Comparison of ENCODE assay signal across 8 cellular contexts in the genomic region with DNA sequence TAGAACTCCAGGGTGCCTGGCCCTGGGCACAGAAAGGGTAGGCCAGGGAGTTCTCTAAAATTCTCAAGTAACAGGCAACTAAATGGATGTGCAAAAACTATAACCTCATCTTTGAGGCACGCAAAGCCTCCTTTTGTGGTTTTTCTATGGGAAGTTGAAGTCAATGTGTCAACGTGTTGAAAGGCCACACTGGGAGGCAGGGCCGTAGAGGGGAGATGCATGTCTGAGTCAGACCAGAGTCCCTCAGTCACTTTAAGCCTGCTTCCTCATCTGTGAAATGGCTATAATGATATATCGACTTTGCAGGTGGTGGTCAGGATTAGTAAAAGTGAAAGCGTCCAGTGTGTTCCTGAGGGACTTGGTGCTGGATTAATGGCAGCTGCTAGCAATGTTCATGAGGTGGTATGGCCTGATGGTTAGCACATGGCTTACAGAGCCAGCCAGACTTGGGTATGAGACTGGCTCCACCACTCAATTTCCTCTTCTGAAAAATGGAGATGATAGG. TPM values are rescaled to one million over a fixed set of nuclear protein-coding genes. Genes with fewer than 3 reads are reported as not detected.
DNase-seq lines count a peak whose midpoint lies in the region; ATAC-seq and TF ChIP-seq lines count a peak whose summit lies in the region.

No MANE protein-coding gene starts in this region.

- intact Hi-C loops in mammary epithelial cell (cut with micrococcal nuclease) (no loop called here), ovary (cut with DNase I) (no loop called here)

- CTCF ChIA-PET in mammary epithelial cell (lab: Charles Lee; ENCODE audit: low non-redundant PET) = no interaction called here

- H3K9me3 ChIP-seq in BLaER1 (no peaks in the 10 kb centered on the region; the same call in 1 of the 2 replicates), mammary epithelial cell (replicated peaks; ENCODE audit: insufficient read depth, low read length) (no peaks in the 10 kb centered on the region), ovary (no peaks in the 10 kb centered on the region), neural progenitor cell (ENCODE audit: low read depth) (no peaks in the 10 kb centered on the region)

- TF ChIP-seq CTCF in KMS-11 (conservative IDR thresholded peaks at IDR 0.05; ENCODE audit: low read depth, low read length) (no peak), mammary epithelial cell (conservative IDR thresholded peaks at IDR 0.05 in 1 of 2, IDR thresholded peaks at IDR 0.05 in 1 of 2; ENCODE audit: extremely low read depth in 1 of 2, insufficient read depth in 1 of 2, low read depth in 1 of 2, low read length in 2 of 2) (no peak), ovary (IDR thresholded peaks at IDR 0.05) (no peak), neural progenitor cell (IDR thresholded peaks at IDR 0.05) (no peak)

- ATAC-seq in GM19468 (IDR thresholded peaks at IDR 0.05; ENCODE audit: extremely low read depth, unreplicated experiment) (peak; percentile 19), GM19467 (IDR thresholded peaks at IDR 0.05; ENCODE audit: unreplicated experiment) (no peak)

- dilution Hi-C loops in mammary epithelial cell (cut with HindIII; ENCODE audit: low sequenced_read_pairs) = loop anchor here (5.0 kb wide), 1 partner anchor 53 kb away; the partner anchor contains the start of gene TGM7

- BruUV-seq in mammary epithelial cell (replicated peaks; lab: Mats Ljungman, UMichigan) = no TSS peak

- no peaks in the 10 kb centered on the region for H3K79me2 ChIP-seq in KMS-11 (ENCODE audit: insufficient read depth, low read depth)
- no peaks in the 10 kb centered on the region for H3K79me2 ChIP-seq in mammary epithelial cell (ENCODE audit: insufficient read depth, low read length)
- no peaks in the 10 kb centered on the region for H3K79me2 ChIP-seq in neural progenitor cell (ENCODE audit: low read depth)

- 67% methylated on average over 5 of the region's 5 CpGs for WGBS in mammary epithelial cell (ENCODE audit: low coverage, missing lambda C conversion rate)
- 60 to 65% (median 64%) methylated on average over 5 of the region's 5 CpGs for WGBS in ovary, 3 donors

- H3K27me3 ChIP-seq in BLaER1 = no peaks in the 10 kb centered on the region
- H3K27me3 ChIP-seq in KMS-11 (ENCODE audit: insufficient read depth, low read depth) = no peaks in the 10 kb centered on the region
- no peaks in the 10 kb centered on the region for H3K27me3 ChIP-seq in mammary epithelial cell (ENCODE audit: insufficient read depth, low read length)
- H3K27me3 ChIP-seq in ovary = no peaks in the 10 kb centered on the region
- H3K27me3 ChIP-seq in neural progenitor cell = no peaks in the 10 kb centered on the region

- H3K4me3 ChIP-seq in BLaER1 (no peak overlapping the region), KMS-11 (IDR thresholded peaks at IDR 0.05; ENCODE audit: insufficient read depth, low read depth, low read length) (no peak overlapping the region), mammary epithelial cell (replicated peaks in 1 of 3; ENCODE audit: insufficient read depth in 1 of 3, low read depth in 2 of 3, low read length in 3 of 3) (no peak overlapping the region), ovary (no peak overlapping the region), neural progenitor cell (no peak overlapping the region)

- TF ChIP-seq EP300 in ovary (IDR thresholded peaks at IDR 0.05) = no peak

- H3K9ac ChIP-seq in BLaER1 = no peak overlapping the region
- no peak overlapping the region for H3K9ac ChIP-seq in KMS-11
- no peak overlapping the region for H3K9ac ChIP-seq in mammary epithelial cell (ENCODE audit: insufficient read depth, low read length)
- H3K9ac ChIP-seq in neural progenitor cell = no peak overlapping the region

- H3K27me3 Mint-ChIP-seq in neural progenitor cell (ENCODE audit: insufficient read depth, low read depth) = peaks cover 12% of the 10 kb centered on the region

- no peaks in the 10 kb centered on the region for H3F3A ChIP-seq in neural progenitor cell (ENCODE audit: low read depth)

- no peaks in the 10 kb centered on the region for H3K36me3 Mint-ChIP-seq in neural progenitor cell

- peak overlapping the region; percentile 59 for H3K4me2 ChIP-seq in BLaER1
- peak overlapping the region; percentile 41; the same call in 1 of the 2 replicates for H3K4me2 ChIP-seq in KMS-11
- H3K4me2 ChIP-seq in mammary epithelial cell (ENCODE audit: insufficient read depth, low read depth, low read length) = no peak overlapping the region
- H3K4me2 ChIP-seq in neural progenitor cell = no peak overlapping the region

- no peak overlapping the region for H3K27ac ChIP-seq in BLaER1
- peak overlapping the region; percentile 27; the same call in 1 of the 2 replicates for H3K27ac ChIP-seq in KMS-11
- no peak overlapping the region for H3K27ac ChIP-seq in mammary epithelial cell (ENCODE audit: insufficient read depth, low read depth, low read length)
- H3K27ac ChIP-seq in ovary = no peak overlapping the region
- H3K27ac ChIP-seq in neural progenitor cell = no peak overlapping the region

- no peak for TF ChIP-seq POLR2A in ovary (IDR thresholded peaks at IDR 0.05)

- H3K27ac Mint-ChIP-seq in neural progenitor cell = no peak overlapping the region

- no peaks in the 10 kb centered on the region for H4K20me1 ChIP-seq in BLaER1
- no peaks in the 10 kb centered on the region for H4K20me1 ChIP-seq in KMS-11 (ENCODE audit: insufficient read depth)
- no peaks in the 10 kb centered on the region for H4K20me1 ChIP-seq in mammary epithelial cell (ENCODE audit: insufficient read depth, low read length)
- no peaks in the 10 kb centered on the region for H4K20me1 ChIP-seq in neural progenitor cell (ENCODE audit: low read depth)

- H3K4me1 Mint-ChIP-seq in neural progenitor cell = no peaks in the 10 kb centered on the region

- H3K36me3 ChIP-seq in BLaER1 (no peaks in the 10 kb centered on the region), KMS-11 (ENCODE audit: insufficient read depth) (no peaks in the 10 kb centered on the region), mammary epithelial cell (ENCODE audit: insufficient read depth, low read length) (no peaks in the 10 kb centered on the region), ovary (no peaks in the 10 kb centered on the region), neural progenitor cell (no peaks in the 10 kb centered on the region)

- peaks cover 37% of the 10 kb centered on the region for H3K4me1 ChIP-seq in BLaER1
- H3K4me1 ChIP-seq in KMS-11 (ENCODE audit: low read depth, poor library complexity, severe bottlenecking) = peaks cover 32% of the 10 kb centered on the region
- H3K4me1 ChIP-seq in mammary epithelial cell (ENCODE audit: insufficient read depth, low read length) = peaks cover 14% of the 10 kb centered on the region
- no peaks in the 10 kb centered on the region for H3K4me1 ChIP-seq in ovary (ENCODE audit: insufficient read depth)
- no peaks in the 10 kb centered on the region for H3K4me1 ChIP-seq in neural progenitor cell

- H3K4me3 Mint-ChIP-seq in neural progenitor cell = no peak overlapping the region

- DNase-seq in mammary epithelial cell = peak; percentile 71
- DNase-seq in ovary = no peak
- DNase-seq in neural progenitor cell (ENCODE audit: low spot score) = no peak
- no peak for DNase-seq in DMS114 treated with DMSO at 0.1 percent for 48 hours (lab: John Stamatoyannopoulos, UW; ENCODE audit: unreplicated experiment)

- in situ Hi-C loops in mammary epithelial cell (cut with MboI; ENCODE audit: low sequenced_read_pairs in 2 of 2) = no loop called here

- no peaks in the 10 kb centered on the region for H3K9me3 Mint-ChIP-seq in neural progenitor cell

- H2AFZ ChIP-seq in KMS-11 (ENCODE audit: low read depth) (no peak overlapping the region; the same call in 1 of the 2 replicates), mammary epithelial cell (ENCODE audit: low read depth, low read length) (no peak overlapping the region), neural progenitor cell (replicated peaks) (no peak overlapping the region)

RNA-seq across cellular contexts. Expression of gene TGM5, which starts 17.0 kb away (rescaled TPM):
- total RNA-seq in mammary epithelial cell (1 to 10 TPM in 1 of 2 donors, not detected in 1; 1.2 TPM), ovary (not detected), neural progenitor cell (ENCODE audit: low replicate concordance) (not detected in 2 replicates)
- polyA plus RNA-seq in mammary epithelial cell (not detected), ovary (not detected)
- polyA minus RNA-seq in mammary epithelial cell = not detected

RNA-seq across cellular contexts. Expression of gene EPB42, which starts 28.9 kb away (rescaled TPM):
- total RNA-seq in mammary epithelial cell (not detected), ovary (1 to 10 TPM in 1 of 7 donors, under 1 TPM in 2, not detected in 4; 0.43 to 2.5 (median 0.66) TPM), neural progenitor cell (ENCODE audit: low replicate concordance) (not detected in 2 replicates)
- polyA plus RNA-seq in mammary epithelial cell (not detected), ovary (not detected)
- not detected for polyA minus RNA-seq in mammary epithelial cell

RNA-seq across cellular contexts. Expression of gene TGM7, which starts 52.3 kb away (rescaled TPM):
- total RNA-seq in mammary epithelial cell (not detected), ovary (1 to 10 TPM in 1 of 7 donors, not detected in 6; 1.5 TPM), neural progenitor cell (ENCODE audit: low replicate concordance) (not detected in 2 replicates)
- polyA plus RNA-seq in mammary epithelial cell (not detected), ovary (not detected)
- not detected for polyA minus RNA-seq in mammary epithelial cell

Comparison
In these comparisons a context has a peak if more than half of its experiments do, and no peak if none do; other contexts are left out.
1. H3K4me2 ChIP-seq: peak in BLaER1 (single experiment) and KMS-11 (single experiment); none in mammary epithelial cell (single experiment) and neural progenitor cell (single experiment).